15 cellular contexts compared by ENCODE assay signal in genomic region chr22:43300891-43301676, GRCh38. TPM values are rescaled to one million over a fixed set of nuclear protein-coding genes. Genes with fewer than 3 reads are reported as not detected.
"Had no signal": no experiment of that assay in that cellular context is flagged by ENCODE, and none has a peak within 500 bp of the region (broad histone marks: within the 10 kb centered on the region; RNA-seq: fewer than 3 reads in every experiment).

No MANE protein-coding gene starts in this region.

- H3K4me2 ChIP-seq: smooth muscle cell had no signal

- ATAC-seq: activated CD8-positive, alpha-beta T cell treated with anti-CD3 and anti-CD28 coated beads, Interleukin-2, amount 10 ng/mL, durations not matched to agents 7 days and 5 days; body of pancreas; left lung; SK-N-SH treated with all-trans-retinoic acid at 6 μM for 48 hours; WTC11 had no signal

- DNase-seq: activated CD4-positive, alpha-beta T cell treated with anti-CD3 and anti-CD28 coated beads for 48 hours; activated CD8-positive, alpha-beta memory T cell treated with anti-CD3 and anti-CD28 coated beads, Interleukin-2, amount 50 U/mL, for 48 hours; activated CD8-positive, alpha-beta T cell treated with anti-CD3 and anti-CD28 coated beads, Interleukin-2, amount 10 ng/mL, durations not matched to agents 7 days and 5 days; activated naive CD4-positive, alpha-beta T cell treated with anti-CD3 and anti-CD28 coated beads, Interleukin-2, amount 10 ng/mL, durations not matched to agents 7 days and 5 days; cerebellar nuclear complex; dermis blood vessel endothelial cell; erythroblast; islet precursor cell had no signal

- H3K9me3 ChIP-seq: body of pancreas, left lung, neutrophil, right atrium auricular region had no signal

- H3K36me3 ChIP-seq: left lung, neutrophil, right atrium auricular region had no signal

- H3K27me3 ChIP-seq: body of pancreas, left lung, neutrophil, right atrium auricular region had no signal

- H3K4me3 ChIP-seq: body of pancreas, left lung, right atrium auricular region, smooth muscle cell had no signal

- H3K27ac ChIP-seq: body of pancreas, left lung, neutrophil, right atrium auricular region had no signal

- H3K4me1 ChIP-seq: left lung had no signal

RNA-seq across cellular contexts. Expression of gene SCUBE1, which starts 42.1 kb away (rescaled TPM):
- total RNA-seq: dermis blood vessel endothelial cell had no signal
